Comparison of ENCODE assay signal across 1 cellular context in the genomic region with DNA sequence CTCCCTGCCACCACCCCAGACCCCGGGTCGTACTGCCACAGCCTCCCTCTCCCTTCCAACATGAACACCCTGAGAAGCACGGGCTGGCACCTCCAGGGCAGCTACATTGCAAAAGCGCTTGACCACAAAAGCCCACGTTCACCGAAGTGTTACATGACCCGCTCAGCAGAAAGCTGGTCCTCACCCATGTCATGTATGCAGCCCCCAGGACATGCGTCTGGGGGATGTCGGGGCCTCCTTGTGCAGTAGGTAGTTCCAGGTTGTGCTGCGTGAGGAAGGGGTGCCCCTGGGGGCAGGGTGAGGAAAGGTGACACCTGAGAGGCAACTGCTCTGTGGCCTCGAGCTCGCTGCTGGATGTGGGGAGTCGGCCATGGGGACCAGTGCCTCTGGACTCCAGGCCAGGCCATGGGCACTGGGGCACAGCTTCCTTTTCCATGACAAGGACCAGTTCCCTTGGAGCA.
TF ChIP-seq lines count a peak whose summit lies in the region.

No MANE protein-coding gene starts in this region.

TF ChIP-seq in H1, 55 proteins besides CTCF, POLR2A, EP300 and RAD21 (continued from another document):
- TF ChIP-seq BACH1 (IDR thresholded peaks at IDR 0.05; ENCODE audit: low read length): no peak
- TF ChIP-seq SIRT6 (IDR thresholded peaks at IDR 0.05; ENCODE audit: low read length): no peak
- TF ChIP-seq FOSL1 (IDR thresholded peaks at IDR 0.05; ENCODE audit: insufficient read depth, low read depth, low read length): no peak
- no peak for TF ChIP-seq EGR1 (IDR thresholded peaks at IDR 0.05; ENCODE audit: borderline replicate concordance, low read depth, low read length)
- TF ChIP-seq ASH2L (IDR thresholded peaks at IDR 0.05; ENCODE audit: low read length): no peak
